Comparison of ENCODE assay signal across 1 cellular context in the genomic region with DNA sequence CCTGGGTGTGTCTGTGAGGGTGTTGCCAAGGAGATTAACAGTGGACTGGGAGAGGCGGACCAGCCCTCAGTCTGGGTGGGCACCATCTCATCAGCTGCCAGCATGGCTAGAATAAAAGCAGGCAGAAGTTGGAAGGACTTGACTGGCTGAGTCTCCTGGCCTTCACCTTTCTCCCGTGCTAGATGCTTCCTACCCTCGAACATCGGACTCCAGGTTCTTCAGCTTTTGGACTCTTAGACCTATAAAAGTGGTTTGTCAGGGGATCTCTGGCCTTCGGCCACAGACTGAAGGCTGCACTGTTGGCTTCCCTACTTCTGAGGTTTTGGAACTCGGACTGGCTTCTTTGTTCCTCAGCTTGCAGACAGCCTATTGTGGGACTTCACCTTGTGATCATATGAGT.
TF ChIP-seq lines count a peak whose summit lies in the region.

No MANE protein-coding gene starts in this region.

TF ChIP-seq in HepG2, 621 proteins besides CTCF, POLR2A, EP300 and RAD21:
- TF ChIP-seq ZNF7 (CRISPR knock-in tag; IDR thresholded peaks at IDR 0.05), result peak; percentile 74; the same call in 1 of the 2 replicates
- TF ChIP-seq ZNF160 (CRISPR knock-in tag; IDR thresholded peaks at IDR 0.05), result peak; percentile 20; the same call in 1 of the 2 replicates
- no peak for TF ChIP-seq NCOA5 (CRISPR knock-in tag; IDR thresholded peaks at IDR 0.05)
- TF ChIP-seq ZMYM3 (CRISPR knock-in tag; IDR thresholded peaks at IDR 0.05), result peak; percentile 6; the same call in 1 of the 2 replicates
- no peak for TF ChIP-seq ZNF567 (CRISPR knock-in tag; IDR thresholded peaks at IDR 0.05; ENCODE audit: borderline replicate concordance)
- no peak for TF ChIP-seq KAT7 (CRISPR knock-in tag; IDR thresholded peaks at IDR 0.05; ENCODE audit: borderline replicate concordance)
- no peak for TF ChIP-seq PHF21A (CRISPR knock-in tag; IDR thresholded peaks at IDR 0.05)
- TF ChIP-seq HDAC6 (IDR thresholded peaks at IDR 0.05; ENCODE audit: low read depth, low read length), result no peak
